8 cellular contexts compared by ENCODE assay signal in genomic region chr1:111219466-111220286, GRCh38. TPM values are rescaled to one million over a fixed set of nuclear protein-coding genes. Genes with fewer than 3 reads are reported as not detected.
DNase-seq lines count a peak whose midpoint lies in the region; ATAC-seq lines count a peak whose summit lies in the region.

No MANE protein-coding gene starts in this region.

- H3K4me1 Mint-ChIP-seq in activated T-helper 17 cell treated with anti-CD3 and anti-CD28 coated beads, Interleukin-2, amount 50 U/mL, for 72 hours = peaks cover 91% of the 10 kb centered on the region

- DNase-seq in Ammon's horn (ENCODE audit: low spot score) = peak; percentile 70
- DNase-seq in stimulated activated naive CD8-positive, alpha-beta T cell treated with anti-CD3 and anti-CD28 coated beads, Interleukin-15, Interleukin-2, amounts not matched to agents 100 U/mL and 50 U/mL, for 24 hours = peak; percentile 65
- DNase-seq in cerebellum (ENCODE audit: low spot score) = no peak
- no peak for DNase-seq in GM19240 (ENCODE audit: insufficient read length, low spot score)
- DNase-seq in HuH-7.5 (ENCODE audit: low spot score) = no peak

- H3K27ac Mint-ChIP-seq in activated T-helper 17 cell treated with anti-CD3 and anti-CD28 coated beads, Interleukin-2, amount 50 U/mL, for 72 hours = peak overlapping the region; percentile 86

- no peaks in the 10 kb centered on the region for H3K9me3 Mint-ChIP-seq in activated T-helper 17 cell treated with anti-CD3 and anti-CD28 coated beads, Interleukin-2, amount 50 U/mL, for 72 hours

- peaks cover 14% of the 10 kb centered on the region for H3K36me3 Mint-ChIP-seq in activated T-helper 17 cell treated with anti-CD3 and anti-CD28 coated beads, Interleukin-2, amount 50 U/mL, for 72 hours (ENCODE audit: low read depth)

- peak overlapping the region; percentile 78 for H3K4me3 Mint-ChIP-seq in activated T-helper 17 cell treated with anti-CD3 and anti-CD28 coated beads, Interleukin-2, amount 50 U/mL, for 72 hours

- peak; percentile 34 for ATAC-seq in GM19328 (IDR thresholded peaks at IDR 0.05; ENCODE audit: unreplicated experiment)
- peak; percentile 23 for ATAC-seq in HG03457 (IDR thresholded peaks at IDR 0.05; ENCODE audit: unreplicated experiment)
- ATAC-seq in activated T-helper 17 cell treated with anti-CD3 and anti-CD28 coated beads, Interleukin-2, amount 50 U/mL, for 72 hours (replicated peaks) = peak; percentile 38
- ATAC-seq in stimulated activated naive CD8-positive, alpha-beta T cell treated with anti-CD3 and anti-CD28 coated beads, Interleukin-15, Interleukin-2, amounts not matched to agents 100 U/mL and 50 U/mL, for 24 hours = peak; percentile 56

- H3K27me3 Mint-ChIP-seq in activated T-helper 17 cell treated with anti-CD3 and anti-CD28 coated beads, Interleukin-2, amount 50 U/mL, for 72 hours = no peaks in the 10 kb centered on the region

RNA-seq across cellular contexts. Expression of gene CHI3L2, which starts 7.8 kb away (rescaled TPM):
- 1 to 10 TPM; 2.7 to 3.8 TPM for total RNA-seq in activated T-helper 17 cell treated with anti-CD3 and anti-CD28 coated beads, Interleukin-2, amount 50 U/mL, for 72 hours
- not detected for total RNA-seq in cerebellum

RNA-seq across cellular contexts. Expression of gene DENND2D, which starts 19.2 kb away (rescaled TPM):
- 100 to 1,000 TPM; 146 to 148 TPM for total RNA-seq in activated T-helper 17 cell treated with anti-CD3 and anti-CD28 coated beads, Interleukin-2, amount 50 U/mL, for 72 hours
- 2.4 TPM for total RNA-seq in cerebellum

Comparison
In these comparisons a context has a peak if more than half of its experiments do, and no peak if none do; other contexts are left out.
1. DNase-seq: peak in Ammon's horn (single experiment) and stimulated activated naive CD8-positive, alpha-beta T cell treated with anti-CD3 and anti-CD28 coated beads, Interleukin-15, Interleukin-2, amounts not matched to agents 100 U/mL and 50 U/mL, for 24 hours (single experiment); none in cerebellum (single experiment), GM19240 (single experiment) and HuH-7.5 (single experiment).
2. RNA of gene DENND2D, which starts 19.2 kb away (total RNA-seq): 146 to 148 TPM in activated T-helper 17 cell treated with anti-CD3 and anti-CD28 coated beads, Interleukin-2, amount 50 U/mL, for 72 hours; 2.4 TPM in cerebellum (single experiment); every median in the first group is over 10 times any median in the second.
3. Peak in every context shown above with its lines, with median percentiles within 50 percentile points of each other: ATAC-seq.